8 cellular contexts compared by ENCODE assay signal in the genomic region with DNA sequence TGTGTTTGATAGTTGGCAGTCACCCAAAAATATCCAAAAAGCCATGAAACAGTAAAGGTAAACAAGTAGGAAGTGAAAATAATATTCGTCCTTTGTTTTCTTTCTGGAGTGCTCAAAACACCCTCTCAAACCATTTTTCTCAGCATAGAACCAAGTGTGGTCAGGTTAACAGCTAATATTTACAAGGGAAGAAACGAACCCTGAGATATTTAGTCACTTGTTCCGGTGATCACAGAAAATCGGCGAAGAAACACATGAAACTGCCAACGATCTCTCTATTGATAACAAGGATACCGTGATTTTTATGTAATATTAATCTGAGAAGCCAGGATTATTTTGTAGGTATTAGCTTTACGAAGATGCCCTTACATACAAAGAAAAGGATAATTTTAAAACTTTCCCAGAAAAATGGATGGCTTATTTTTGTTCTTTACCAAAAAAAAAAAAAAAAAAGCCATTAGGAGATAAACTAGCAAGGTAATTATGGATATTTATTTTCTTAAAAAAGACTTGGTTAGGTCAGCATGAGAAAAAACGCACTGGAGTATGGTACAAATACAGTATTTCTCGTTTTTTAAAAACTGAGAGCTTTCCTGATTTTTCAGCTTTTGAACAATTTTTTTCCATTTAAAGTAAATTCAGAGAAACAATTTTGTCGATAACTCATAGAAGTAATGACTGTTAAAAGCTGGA.
DNase-seq lines count a peak whose midpoint lies in the region; ATAC-seq lines count a peak whose summit lies in the region.

No MANE protein-coding gene starts in this region.

- peaks cover 0 to 1% (median 0%) of the 10 kb centered on the region in 7 donors for H3K9me3 Mint-ChIP-seq in CD4-positive, CD25-positive, alpha-beta regulatory T cell
- H3K9me3 Mint-ChIP-seq in IgD-negative memory B cell (no peaks in the 10 kb centered on the region), immature natural killer cell (no peaks in the 10 kb centered on the region)
- no peaks in the 10 kb centered on the region for H3K9me3 Mint-ChIP-seq in activated naive CD8-positive, alpha-beta T cell treated with anti-CD3 and anti-CD28 coated beads for 36 hours

- H3K36me3 Mint-ChIP-seq in CD4-positive, CD25-positive, alpha-beta regulatory T cell, result no peaks in the 10 kb centered on the region
- peaks cover 2% of the 10 kb centered on the region for H3K36me3 Mint-ChIP-seq in IgD-negative memory B cell
- peaks cover 3% of the 10 kb centered on the region for H3K36me3 Mint-ChIP-seq in activated naive CD8-positive, alpha-beta T cell treated with anti-CD3 and anti-CD28 coated beads for 36 hours
- H3K36me3 Mint-ChIP-seq in immature natural killer cell, result no peaks in the 10 kb centered on the region

- peaks cover 14% of the 10 kb centered on the region for H3K27me3 Mint-ChIP-seq in CD4-positive, CD25-positive, alpha-beta regulatory T cell
- H3K27me3 Mint-ChIP-seq in IgD-negative memory B cell (no peaks in the 10 kb centered on the region), immature natural killer cell (ENCODE audit: low read depth in 3 of 3) (peaks cover 12 to 18% (median 17%) of the 10 kb centered on the region in 3 donors)
- H3K27me3 Mint-ChIP-seq in activated naive CD8-positive, alpha-beta T cell treated with anti-CD3 and anti-CD28 coated beads for 36 hours, result no peaks in the 10 kb centered on the region

- peak overlapping the region; percentile 97 for H3K4me3 ChIP-seq in CD4-positive, CD25-positive, alpha-beta regulatory T cell (ENCODE audit: low read depth, low read length)

- peaks cover 16% of the 10 kb centered on the region for H3K4me1 ChIP-seq in CD4-positive, CD25-positive, alpha-beta regulatory T cell (ENCODE audit: control insufficient read depth, insufficient read depth, low read length, poor library complexity, severe bottlenecking)

- H3K4me3 Mint-ChIP-seq in CD4-positive, CD25-positive, alpha-beta regulatory T cell, result peak overlapping the region; percentile 92 to 97 (median 96)
- H3K4me3 Mint-ChIP-seq in IgD-negative memory B cell, result peak overlapping the region; percentile 91 to 98 (median 96)
- H3K4me3 Mint-ChIP-seq in activated naive CD8-positive, alpha-beta T cell treated with anti-CD3 and anti-CD28 coated beads for 36 hours, result peak overlapping the region; percentile 90
- peak overlapping the region; percentile 93 to 97 (median 96) for H3K4me3 Mint-ChIP-seq in immature natural killer cell

- H3K9me3 ChIP-seq in CD4-positive, CD25-positive, alpha-beta regulatory T cell (ENCODE audit: control insufficient read depth in 2 of 2, low read length in 2 of 2), result no peaks in the 10 kb centered on the region

- no peaks in the 10 kb centered on the region for H3K27me3 ChIP-seq in CD4-positive, CD25-positive, alpha-beta regulatory T cell (ENCODE audit: control insufficient read depth, insufficient read depth, low read length)

- H3K36me3 ChIP-seq in CD4-positive, CD25-positive, alpha-beta regulatory T cell (ENCODE audit: control insufficient read depth, insufficient read depth, low read length), result no peaks in the 10 kb centered on the region

- peak overlapping the region; percentile 99 for H3K27ac ChIP-seq in CD4-positive, CD25-positive, alpha-beta regulatory T cell (ENCODE audit: insufficient read depth, low read length, poor library complexity, severe bottlenecking)
- peak overlapping the region; percentile 99 for H3K27ac ChIP-seq in substantia nigra (ENCODE audit: low read depth, low read length, poor library complexity, severe bottlenecking)

- ATAC-seq in CD4-positive, CD25-positive, alpha-beta regulatory T cell (ENCODE audit: low read depth in 2 of 2), result no peak
- ATAC-seq in HG02870 (IDR thresholded peaks at IDR 0.05; ENCODE audit: unreplicated experiment), result no peak

- peak overlapping the region; percentile 98 to 99 (median 99) for H3K27ac Mint-ChIP-seq in CD4-positive, CD25-positive, alpha-beta regulatory T cell
- H3K27ac Mint-ChIP-seq in IgD-negative memory B cell, result peak overlapping the region; percentile 97 to 100 (median 97)
- peak overlapping the region; percentile 99 for H3K27ac Mint-ChIP-seq in activated naive CD8-positive, alpha-beta T cell treated with anti-CD3 and anti-CD28 coated beads for 36 hours
- peak overlapping the region; percentile 97 to 100 (median 99) for H3K27ac Mint-ChIP-seq in immature natural killer cell

- H3K4me1 Mint-ChIP-seq in CD4-positive, CD25-positive, alpha-beta regulatory T cell, result peaks cover 16 to 21% (median 17%) of the 10 kb centered on the region in 4 donors
- H3K4me1 Mint-ChIP-seq in IgD-negative memory B cell (peaks cover 7 to 12% (median 9%) of the 10 kb centered on the region in 3 donors), immature natural killer cell (peaks cover 18 to 36% of the 10 kb centered on the region in 2 donors)
- H3K4me1 Mint-ChIP-seq in activated naive CD8-positive, alpha-beta T cell treated with anti-CD3 and anti-CD28 coated beads for 36 hours, result peaks cover 14% of the 10 kb centered on the region

- no peak for DNase-seq in CD4-positive, CD25-positive, alpha-beta regulatory T cell
- DNase-seq in activated naive CD8-positive, alpha-beta T cell treated with anti-CD3 and anti-CD28 coated beads for 36 hours, result no peak
- DNase-seq in immature natural killer cell (no peak), substantia nigra (lab: John Stamatoyannopoulos, UW) (peak in 1 of 49 donors; percentile 14), NCI-H748 (lab: John Stamatoyannopoulos, UW; ENCODE audit: unreplicated experiment) (no peak)
- no peak for DNase-seq in activated CD8-positive, alpha-beta memory T cell treated with anti-CD3 and anti-CD28 coated beads, Interleukin-2, amount 50 U/mL, for 4 hours
